ENCODE assay signal across 8 cellular contexts in the genomic region with DNA sequence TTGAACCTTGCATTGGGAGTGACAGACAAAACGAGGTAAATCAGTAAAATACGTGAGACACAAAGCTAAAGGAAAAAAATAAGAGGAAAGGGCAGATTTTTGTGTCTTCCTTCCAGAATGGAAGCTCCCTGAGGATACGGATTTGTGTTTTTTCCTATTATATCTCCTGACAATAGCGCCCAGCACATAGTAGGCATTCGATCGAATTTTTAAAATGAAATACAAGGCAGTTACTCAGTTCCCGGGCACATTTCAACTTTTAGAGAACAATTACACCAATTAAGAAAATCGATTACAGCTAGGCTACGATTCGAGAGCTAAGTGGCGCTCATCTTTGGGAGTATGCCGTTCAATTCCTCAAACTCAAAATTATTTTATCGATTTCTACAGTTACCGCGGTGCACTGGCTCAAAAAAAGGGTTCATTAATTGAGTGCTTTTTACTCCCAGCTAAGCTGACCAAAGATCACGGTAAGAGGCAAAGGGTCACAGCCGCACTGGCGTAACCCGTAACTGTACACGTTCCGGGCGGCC. TPM values are rescaled to one million over a fixed set of nuclear protein-coding genes. Genes with fewer than 3 reads are reported as not detected.
A peak's percentile ranks its signal among the peaks of the same experiment; 100 is the strongest.
DNase-seq lines count a peak whose midpoint lies in the region; ATAC-seq and TF ChIP-seq lines count a peak whose summit lies in the region.

No MANE protein-coding gene starts in this region.

- H3K36me3 ChIP-seq in mammary epithelial cell (ENCODE audit: insufficient read depth, low read length) (no peaks in the 10 kb centered on the region), muscle layer of colon (ENCODE audit: insufficient read depth, low read length) (no peaks in the 10 kb centered on the region)

- CTCF ChIA-PET in AG04450 (lab: Charles Lee) (interaction anchor here (1.1 kb wide), 1 partner anchor 11 kb away, joined by 3 read pairs; no protein-coding TSS in a partner anchor), mammary epithelial cell (lab: Charles Lee; ENCODE audit: low non-redundant PET) (interaction anchor here (0.6 kb wide), 1 partner anchor 45 kb away, joined by 3 read pairs; no protein-coding TSS in a partner anchor)

- TSS peak; percentile 88 for BruUV-seq in mammary epithelial cell (replicated peaks; lab: Mats Ljungman, UMichigan)

- H4K20me1 ChIP-seq in mammary epithelial cell (ENCODE audit: insufficient read depth, low read length): no peaks in the 10 kb centered on the region

- POLR2A ChIA-PET in AG04450 (lab: Yijun Ruan, JAX): interaction anchor here (0.6 to 0.8 kb wide), 2 partner anchors 9 to 44 kb away, joined by 3 to 7 read pairs; no protein-coding TSS in a partner anchor

- dilution Hi-C loops in mammary epithelial cell (cut with HindIII; ENCODE audit: low sequenced_read_pairs): no loop called here

- peaks cover 8% of the 10 kb centered on the region for H3K4me1 ChIP-seq in mammary epithelial cell (ENCODE audit: insufficient read depth, low read length)
- H3K4me1 ChIP-seq in muscle layer of colon (ENCODE audit: insufficient read depth, low read length): peaks cover 22% of the 10 kb centered on the region

- no peak for ATAC-seq in HG03565 (IDR thresholded peaks at IDR 0.05; ENCODE audit: unreplicated experiment)

- intact Hi-C loops in mammary epithelial cell (cut with micrococcal nuclease): no loop called here

- peak overlapping the region; percentile 90 for H3K4me2 ChIP-seq in mammary epithelial cell (ENCODE audit: insufficient read depth, low read depth, low read length)

- H3K27ac ChIP-seq in AG04450 (ENCODE audit: low read depth, low read length): peak overlapping the region; percentile 68
- H3K27ac ChIP-seq in HL-60 (replicated peaks): peak overlapping the region; percentile 85
- H3K27ac ChIP-seq in mammary epithelial cell (ENCODE audit: insufficient read depth, low read depth, low read length): peak overlapping the region; percentile 70
- peak overlapping the region; percentile 86 for H3K27ac ChIP-seq in muscle layer of colon (ENCODE audit: low read depth, low read length)

- TF ChIP-seq CTCF in AG04450 (IDR thresholded peaks at IDR 0.05; ENCODE audit: low read depth, low read length) (no peak), HL-60 (IDR thresholded peaks at IDR 0.05; ENCODE audit: insufficient read depth, low read length) (no peak), mammary epithelial cell (conservative IDR thresholded peaks at IDR 0.05 in 1 of 2, IDR thresholded peaks at IDR 0.05 in 1 of 2; ENCODE audit: extremely low read depth in 1 of 2, insufficient read depth in 1 of 2, low read depth in 1 of 2, low read length in 2 of 2) (no peak)

- DNase-seq in AG04450 (ENCODE audit: low read depth, low spot score): no peak
- DNase-seq in HL-60 (ENCODE audit: low read depth in 1 of 2, low spot score in 1 of 2): no peak
- DNase-seq in mammary epithelial cell: no peak
- DNase-seq in HuH-7.5 (ENCODE audit: low spot score): no peak
- no peak for DNase-seq in midbrain (lab: John Stamatoyannopoulos, UW)
- no peak for DNase-seq in Ammon's horn (ENCODE audit: low spot score)

- H3K9ac ChIP-seq in mammary epithelial cell (ENCODE audit: insufficient read depth, low read length) (peak overlapping the region; percentile 80), muscle layer of colon (ENCODE audit: low read length) (peak overlapping the region; percentile 74)

- peaks cover 63% of the 10 kb centered on the region for H3K79me2 ChIP-seq in mammary epithelial cell (ENCODE audit: insufficient read depth, low read length)

- WGBS in mammary epithelial cell (ENCODE audit: low coverage, missing lambda C conversion rate): 2% methylated on average over 17 of the region's 22 CpGs

- H3K27me3 ChIP-seq in AG04450 (ENCODE audit: control insufficient read depth, insufficient read depth, low read length): no peaks in the 10 kb centered on the region
- H3K27me3 ChIP-seq in HL-60 (ENCODE audit: insufficient read depth, poor library complexity, severe bottlenecking): no peaks in the 10 kb centered on the region
- H3K27me3 ChIP-seq in mammary epithelial cell (ENCODE audit: insufficient read depth, low read length): no peaks in the 10 kb centered on the region
- H3K27me3 ChIP-seq in muscle layer of colon (ENCODE audit: control insufficient read depth in 1 of 2, insufficient read depth in 2 of 2, low read length in 2 of 2): no peaks in the 10 kb centered on the region

- H3K9me3 ChIP-seq in AG04450 (ENCODE audit: control insufficient read depth, insufficient read depth, low read length) (no peaks in the 10 kb centered on the region; the same call in 1 of the 2 replicates), mammary epithelial cell (replicated peaks; ENCODE audit: insufficient read depth, low read length) (no peaks in the 10 kb centered on the region), muscle layer of colon (ENCODE audit: low read length) (no peaks in the 10 kb centered on the region)

- H3K4me3 ChIP-seq in AG04450 (ENCODE audit: low read depth, low read length) (peak overlapping the region; percentile 96), HL-60 (replicated peaks; ENCODE audit: insufficient read depth, low read length) (peak overlapping the region; percentile 74), mammary epithelial cell (replicated peaks in 1 of 3; ENCODE audit: insufficient read depth in 1 of 3, low read depth in 2 of 3, low read length in 3 of 3) (peak overlapping the region; percentile 80 to 98 (median 85)), muscle layer of colon (ENCODE audit: low read depth in 1 of 2, low read length in 2 of 2) (peak overlapping the region; percentile 66 to 95)

- in situ Hi-C loops in mammary epithelial cell (cut with MboI; ENCODE audit: low sequenced_read_pairs in 2 of 2): no loop called here

- H2AFZ ChIP-seq in mammary epithelial cell (ENCODE audit: low read depth, low read length): peak overlapping the region; percentile 85

RNA-seq across cellular contexts. Expression of a gene that starts 0.4 kb away (rescaled TPM):
- 24.3 and 27.8 TPM in 2 replicates for polyA plus RNA-seq in AG04450 (2011; rRNA removed)
- polyA minus RNA-seq in AG04450 (2011; rRNA and poly(A)+ RNA removed): 20.1 and 24.6 TPM in 2 replicates
- 10 to 100 TPM; 15.7 to 26.7 TPM for total RNA-seq in mammary epithelial cell
- polyA plus RNA-seq in mammary epithelial cell: 13.3 TPM
- polyA minus RNA-seq in mammary epithelial cell: 3.8 TPM

RNA-seq across cellular contexts. Expression of a gene that starts 42.3 kb away (rescaled TPM):
- polyA plus RNA-seq in AG04450 (2011; rRNA removed) (0.99 and 1.9 TPM in 2 replicates), mammary epithelial cell (0.05 TPM)
- polyA minus RNA-seq in AG04450 (2011; rRNA and poly(A)+ RNA removed): 1.3 and 2.2 TPM in 2 replicates
- total RNA-seq in mammary epithelial cell: not detected
- polyA minus RNA-seq in mammary epithelial cell: not detected
